ENCODE assay signal across 9 cellular contexts in the genomic region with DNA sequence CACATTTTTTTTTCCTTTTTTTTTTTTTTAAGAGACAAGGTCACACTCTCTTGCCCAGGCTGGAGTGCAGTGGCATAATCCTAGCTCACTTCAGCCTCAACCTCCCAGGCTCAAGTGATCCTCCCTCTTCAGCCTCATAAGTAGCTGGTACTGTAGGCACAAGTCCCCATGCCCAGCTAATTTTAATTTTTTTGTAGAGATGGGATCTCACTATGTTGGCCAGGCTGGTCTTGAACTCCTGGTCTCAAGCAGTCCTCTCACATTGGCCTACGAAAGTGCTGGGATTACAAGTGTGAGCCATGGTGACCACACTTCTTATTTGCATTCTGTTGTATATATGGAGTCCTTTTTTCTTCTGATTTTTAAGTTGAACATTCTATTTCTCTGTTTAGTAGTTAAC. TPM values are rescaled to one million over a fixed set of nuclear protein-coding genes. Genes with fewer than 3 reads are reported as not detected.
"Had no signal": no experiment of that assay in that cellular context is flagged by ENCODE, and none has a peak within 500 bp of the region (broad histone marks: within the 10 kb centered on the region; RNA-seq: fewer than 3 reads in every experiment).

No MANE protein-coding gene starts in this region.

- H3K4me3 Mint-ChIP-seq: activated CD4-positive, alpha-beta memory T cell treated with anti-CD3 and anti-CD28 coated beads, Interleukin-2, amount 10 ng/mL, durations not matched to agents 7 days and 5 days; stimulated activated naive CD8-positive, alpha-beta T cell treated with anti-CD3 and anti-CD28 coated beads, Interleukin-15, Interleukin-2, amounts not matched to agents 100 ng/mL and 50 ng/mL, for 24 hours had no signal

- H3K27me3 Mint-ChIP-seq: activated CD4-positive, alpha-beta memory T cell treated with anti-CD3 and anti-CD28 coated beads, Interleukin-2, amount 10 ng/mL, durations not matched to agents 7 days and 5 days; stimulated activated naive CD8-positive, alpha-beta T cell treated with anti-CD3 and anti-CD28 coated beads, Interleukin-15, Interleukin-2, amounts not matched to agents 100 ng/mL and 50 ng/mL, for 24 hours had no signal

- H3K4me3 ChIP-seq: colonic mucosa, mucosa of descending colon, sigmoid colon had no signal

- H3K27ac ChIP-seq: colonic mucosa, sigmoid colon had no signal

- H3K36me3 ChIP-seq: colonic mucosa, sigmoid colon had no signal

- H3K9me3 Mint-ChIP-seq: activated CD4-positive, alpha-beta memory T cell treated with anti-CD3 and anti-CD28 coated beads, Interleukin-2, amount 10 ng/mL, durations not matched to agents 7 days and 5 days; stimulated activated naive CD8-positive, alpha-beta T cell treated with anti-CD3 and anti-CD28 coated beads, Interleukin-15, Interleukin-2, amounts not matched to agents 100 ng/mL and 50 ng/mL, for 24 hours had no signal

- H3K27ac Mint-ChIP-seq: activated CD4-positive, alpha-beta memory T cell treated with anti-CD3 and anti-CD28 coated beads, Interleukin-2, amount 10 ng/mL, durations not matched to agents 7 days and 5 days; stimulated activated naive CD8-positive, alpha-beta T cell treated with anti-CD3 and anti-CD28 coated beads, Interleukin-15, Interleukin-2, amounts not matched to agents 100 ng/mL and 50 ng/mL, for 24 hours had no signal

- H3K27me3 ChIP-seq: colonic mucosa, sigmoid colon had no signal

- H3K4me1 ChIP-seq: colonic mucosa, sigmoid colon had no signal

- DNase-seq: foreskin melanocyte, mammary epithelial cell, sigmoid colon had no signal

- H3K9me3 ChIP-seq: colonic mucosa, mucosa of descending colon, sigmoid colon had no signal

RNA-seq across cellular contexts. Expression of a gene that starts 51.7 kb away (rescaled TPM):
- total RNA-seq: activated CD4-positive, alpha-beta memory T cell treated with anti-CD3 and anti-CD28 coated beads, Interleukin-2, amount 10 ng/mL, durations not matched to agents 7 days and 5 days; cardiac septum; colonic mucosa; mucosa of descending colon; sigmoid colon; urinary bladder had no signal
- polyA plus RNA-seq: urinary bladder had no signal
